In genomic region chr11:110538154-110538553, GRCh38 we compare ENCODE assay signal across 25 cellular contexts.
"Had no signal": no experiment of that assay in that cellular context is flagged by ENCODE, and none has a peak within 500 bp of the region (broad histone marks: within the 10 kb centered on the region; RNA-seq: fewer than 3 reads in every experiment).

No MANE protein-coding gene starts in this region.

- H3K4me2 ChIP-seq: hepatocyte had no signal

- H2AFZ ChIP-seq: hepatocyte had no signal

- H3K79me2 ChIP-seq: hepatocyte had no signal

- H3K27ac ChIP-seq: colonic mucosa, coronary artery, dorsolateral prefrontal cortex, epithelial cell of prostate, esophagus muscularis mucosa, esophagus squamous epithelium, foreskin keratinocyte, gastrocnemius medialis, gastroesophageal sphincter, heart left ventricle, heart right ventricle, hepatocyte had no signal

- H3K4me1 ChIP-seq: colonic mucosa, esophagus muscularis mucosa, esophagus squamous epithelium, foreskin keratinocyte, gastrocnemius medialis, gastroesophageal sphincter, heart left ventricle, heart right ventricle had no signal

- H3K4me3 ChIP-seq: colonic mucosa, coronary artery, dorsolateral prefrontal cortex, esophagus muscularis mucosa, esophagus squamous epithelium, gastrocnemius medialis, gastroesophageal sphincter, heart left ventricle, heart right ventricle, hepatocyte had no signal

- H3K9me3 ChIP-seq: colonic mucosa, esophagus muscularis mucosa, esophagus squamous epithelium, gastrocnemius medialis, gastroesophageal sphincter, heart right ventricle had no signal

- H3K27me3 ChIP-seq: colonic mucosa, dorsolateral prefrontal cortex, esophagus muscularis mucosa, foreskin keratinocyte, gastrocnemius medialis, gastroesophageal sphincter, heart left ventricle, hepatocyte had no signal

- DNase-seq: colonic mucosa; cortex of kidney; dermis blood vessel endothelial cell; dorsolateral prefrontal cortex; effector CD4-positive, alpha-beta T cell; effector CD8-positive, alpha-beta T cell; effector memory CD4-positive, alpha-beta T cell; effector memory CD8-positive, alpha-beta T cell; endodermal cell; erythroblast; esophagus squamous epithelium; foreskin fibroblast; foreskin keratinocyte; foreskin melanocyte; gastrocnemius medialis; glutamatergic neuron; head of caudate nucleus; heart left ventricle; heart right ventricle had no signal

- H3K36me3 ChIP-seq: colonic mucosa, esophagus muscularis mucosa, esophagus squamous epithelium, gastrocnemius medialis, gastroesophageal sphincter, heart left ventricle, heart right ventricle had no signal

- ATAC-seq: effector memory CD8-positive, alpha-beta T cell; esophagus mucosa; foreskin keratinocyte; gastrocnemius medialis; gastroesophageal sphincter; heart left ventricle; heart right ventricle had no signal
